Comparison of ENCODE assay signal across 8 cellular contexts in genomic region chr13:106533940-106534843, GRCh38. TPM values are rescaled to one million over a fixed set of nuclear protein-coding genes. Genes with fewer than 3 reads are reported as not detected.
A peak's percentile ranks its signal among the peaks of the same experiment; 100 is the strongest.
DNase-seq lines count a peak whose midpoint lies in the region; ATAC-seq, FAIRE-seq and TF ChIP-seq lines count a peak whose summit lies in the region.

No MANE protein-coding gene starts in this region.

- peak overlapping the region; percentile 81 to 83 (median 83) for H3K4me3 ChIP-seq in skeletal muscle tissue (ENCODE audit: low read length in 3 of 3)

- H3K9me3 ChIP-seq in skeletal muscle tissue (ENCODE audit: control insufficient read depth in 3 of 3, low read length in 3 of 3), result no peaks in the 10 kb centered on the region

- no peaks in the 10 kb centered on the region for H3K36me3 ChIP-seq in skeletal muscle tissue (ENCODE audit: control insufficient read depth in 3 of 3, insufficient read depth in 3 of 3, low read length in 3 of 3)

- DNase-seq in ACHN (peak; percentile 61), H54 (ENCODE audit: insufficient read length, low spot score) (peak; percentile 76), T-helper 2 cell (peak in 3 of 5 experiments; percentile 2 to 25 (median 10)), iris pigment epithelial cell (ENCODE audit: low read depth) (peak; percentile 87)
- DNase-seq in central memory CD4-positive, alpha-beta T cell, result peak; percentile 9

- in situ Hi-C loops in ACHN (cut with HindIII; ENCODE audit: low pct_ligation_motif_present, low pct_unique_long_range_greater_than_20kb, low sequenced_read_pairs), result no loop called here

- no peak for FAIRE-seq in H54 (lab: Jason Lieb, UNC)

- ATAC-seq in GM21447 (IDR thresholded peaks at IDR 0.05; ENCODE audit: unreplicated experiment) (no peak), HG02678 (IDR thresholded peaks at IDR 0.05; ENCODE audit: unreplicated experiment) (no peak)

- TF ChIP-seq POLR2A in H54 (IDR thresholded peaks at IDR 0.05; ENCODE audit: low read depth, low read length), result no peak

- no peaks in the 10 kb centered on the region for H3K27me3 ChIP-seq in skeletal muscle tissue (ENCODE audit: control insufficient read depth in 3 of 3, insufficient read depth in 3 of 3, low read length in 3 of 3)

- H3K27ac ChIP-seq in skeletal muscle tissue (ENCODE audit: low read depth, low read length), result peak overlapping the region; percentile 65

- H3K9ac ChIP-seq in skeletal muscle tissue (ENCODE audit: low read depth in 1 of 3, low read length in 3 of 3), result peak overlapping the region; percentile 70 to 81 (median 71)

- peaks cover 17 to 22% (median 22%) of the 10 kb centered on the region in 3 donors for H3K4me1 ChIP-seq in skeletal muscle tissue (ENCODE audit: control insufficient read depth in 3 of 3, insufficient read depth in 3 of 3, low read length in 3 of 3)

RNA-seq across cellular contexts. Expression of gene EFNB2, which starts 1.3 kb away (rescaled TPM):
- total RNA-seq in skeletal muscle tissue, result 14.6 TPM

RNA-seq across cellular contexts. Expression of gene ARGLU1, which starts 33.7 kb away (rescaled TPM):
- 32.4 TPM for total RNA-seq in skeletal muscle tissue

Comparison
In these comparisons a context has a peak if more than half of its experiments do, and no peak if none do; other contexts are left out.
1. DNase-seq: peak in every context shown above with its lines; median percentile 87 in iris pigment epithelial cell; 76 in H54; 61 in ACHN; 10 in T-helper 2 cell; 9 in central memory CD4-positive, alpha-beta T cell.